ENCODE assay signal across 27 cellular contexts in the genomic region with DNA sequence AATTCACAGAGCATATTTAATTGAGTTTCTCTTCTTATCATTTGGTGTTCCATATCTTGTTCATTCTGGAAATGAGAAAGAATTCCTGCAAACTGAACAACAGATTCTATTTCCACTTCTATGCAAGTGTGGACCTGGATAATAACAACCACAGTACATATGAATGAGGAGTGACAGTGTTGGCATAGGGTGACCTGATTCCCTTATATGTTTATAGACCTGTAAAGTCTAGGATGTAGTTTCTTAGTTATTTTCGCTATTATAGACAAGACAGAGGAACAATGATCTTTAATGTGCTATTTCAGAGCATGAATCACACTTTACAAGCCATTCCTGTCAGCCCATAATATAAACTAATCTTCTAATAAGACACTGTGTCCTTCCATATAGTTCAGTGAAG.
"Had no signal": no experiment of that assay in that cellular context is flagged by ENCODE, and none has a peak within 500 bp of the region (broad histone marks: within the 10 kb centered on the region; RNA-seq: fewer than 3 reads in every experiment).

No MANE protein-coding gene starts in this region.

- DNase-seq: islet precursor cell; left ventricle myocardium inferior; midbrain; mucosa of descending colon; naive thymus-derived CD4-positive, alpha-beta T cell; nucleus accumbens; pancreas; posterior cingulate gyrus; retina; right cardiac atrium; spleen; stimulated activated CD4-positive, alpha-beta T cell treated with anti-CD3 and anti-CD28 coated beads, Interleukin-4, amount 100 ng/mL, for 24 hours; stimulated activated naive CD4-positive, alpha-beta T cell; tibial artery; trophoblast cell; upper lobe of right lung had no signal

- H3K27ac Mint-ChIP-seq: naive thymus-derived CD4-positive, alpha-beta T cell; natural killer cell treated with Interleukin-12 subunit alpha and Interleukin-12 subunit beta and Interleukin-15 and Interleukin-18, amount 100 ng/mL, for 72 hours; stimulated activated effector memory CD8-positive, alpha-beta T cell treated with anti-CD3 and anti-CD28 coated beads, Interleukin-12 subunit alpha, Interleukin-12 subunit beta, amount 100 ng/mL, for 72 hours; stimulated activated naive CD8-positive, alpha-beta T cell treated with anti-CD3 and anti-CD28 coated beads, Interleukin-15, Interleukin-2, amounts not matched to agents 100 ng/mL and 50 ng/mL, for 24 hours had no signal

- H3K4me1 ChIP-seq: left ventricle myocardium inferior, pancreas, prostate gland, spleen, tibial artery, upper lobe of right lung had no signal

- H3K9me3 ChIP-seq: mucosa of descending colon, pancreas, prostate gland, suprapubic skin, thoracic aorta, tibial artery, upper lobe of right lung had no signal

- H3K4me1 Mint-ChIP-seq: neural crest cell; stimulated activated effector memory CD8-positive, alpha-beta T cell treated with anti-CD3 and anti-CD28 coated beads, Interleukin-12 subunit alpha, Interleukin-12 subunit beta, amount 100 ng/mL, for 72 hours had no signal

- ATAC-seq: mucosa of descending colon; naive thymus-derived CD4-positive, alpha-beta T cell; natural killer cell treated with Interleukin-12 subunit alpha and Interleukin-12 subunit beta and Interleukin-15 and Interleukin-18, amount 100 ng/mL, for 72 hours; pancreas; right cardiac atrium; sciatic nerve; stimulated activated effector memory CD8-positive, alpha-beta T cell treated with anti-CD3 and anti-CD28 coated beads, Interleukin-12 subunit alpha, Interleukin-12 subunit beta, amount 100 ng/mL, for 72 hours; upper lobe of right lung had no signal

- H3K27me3 ChIP-seq: hepatocyte, pancreas, spleen, suprapubic skin, tibial artery, upper lobe of right lung had no signal

- H3K27ac ChIP-seq: hepatocyte, left ventricle myocardium inferior, pancreas, prostate gland, skin epidermis, spleen, suprapubic skin, thoracic aorta, tibial artery, upper lobe of right lung had no signal

- H3K36me3 ChIP-seq: left ventricle myocardium inferior, pancreas, prostate gland, spleen, suprapubic skin, thoracic aorta, tibial artery, upper lobe of right lung had no signal

- H3K4me2 ChIP-seq: hepatocyte had no signal

- H3K79me2 ChIP-seq: hepatocyte had no signal

- H3K4me3 ChIP-seq: hepatocyte, left ventricle myocardium inferior, lung, mucosa of descending colon, pancreas, prostate gland, skin epidermis, spleen, suprapubic skin, thoracic aorta, tibial artery, upper lobe of right lung had no signal

- H3K27me3 Mint-ChIP-seq: naive thymus-derived CD4-positive, alpha-beta T cell; stimulated activated naive CD8-positive, alpha-beta T cell treated with anti-CD3 and anti-CD28 coated beads, Interleukin-15, Interleukin-2, amounts not matched to agents 100 ng/mL and 50 ng/mL, for 24 hours had no signal

- H3K4me3 Mint-ChIP-seq: naive thymus-derived CD4-positive, alpha-beta T cell; natural killer cell treated with Interleukin-12 subunit alpha and Interleukin-12 subunit beta and Interleukin-15 and Interleukin-18, amount 100 ng/mL, for 72 hours; neural crest cell; stimulated activated effector memory CD8-positive, alpha-beta T cell treated with anti-CD3 and anti-CD28 coated beads, Interleukin-12 subunit alpha, Interleukin-12 subunit beta, amount 100 ng/mL, for 72 hours; stimulated activated naive CD8-positive, alpha-beta T cell treated with anti-CD3 and anti-CD28 coated beads, Interleukin-15, Interleukin-2, amounts not matched to agents 100 ng/mL and 50 ng/mL, for 24 hours had no signal

- H3K9me3 Mint-ChIP-seq: naive thymus-derived CD4-positive, alpha-beta T cell; natural killer cell treated with Interleukin-12 subunit alpha and Interleukin-12 subunit beta and Interleukin-15 and Interleukin-18, amount 100 ng/mL, for 72 hours; neural crest cell; stimulated activated effector memory CD8-positive, alpha-beta T cell treated with anti-CD3 and anti-CD28 coated beads, Interleukin-12 subunit alpha, Interleukin-12 subunit beta, amount 100 ng/mL, for 72 hours; stimulated activated naive CD8-positive, alpha-beta T cell treated with anti-CD3 and anti-CD28 coated beads, Interleukin-15, Interleukin-2, amounts not matched to agents 100 ng/mL and 50 ng/mL, for 24 hours had no signal

- H2AFZ ChIP-seq: hepatocyte had no signal

- H3K36me3 Mint-ChIP-seq: naive thymus-derived CD4-positive, alpha-beta T cell; natural killer cell treated with Interleukin-12 subunit alpha and Interleukin-12 subunit beta and Interleukin-15 and Interleukin-18, amount 100 ng/mL, for 72 hours; stimulated activated effector memory CD8-positive, alpha-beta T cell treated with anti-CD3 and anti-CD28 coated beads, Interleukin-12 subunit alpha, Interleukin-12 subunit beta, amount 100 ng/mL, for 72 hours had no signal
